10 cellular contexts compared by ENCODE assay signal in the genomic region with DNA sequence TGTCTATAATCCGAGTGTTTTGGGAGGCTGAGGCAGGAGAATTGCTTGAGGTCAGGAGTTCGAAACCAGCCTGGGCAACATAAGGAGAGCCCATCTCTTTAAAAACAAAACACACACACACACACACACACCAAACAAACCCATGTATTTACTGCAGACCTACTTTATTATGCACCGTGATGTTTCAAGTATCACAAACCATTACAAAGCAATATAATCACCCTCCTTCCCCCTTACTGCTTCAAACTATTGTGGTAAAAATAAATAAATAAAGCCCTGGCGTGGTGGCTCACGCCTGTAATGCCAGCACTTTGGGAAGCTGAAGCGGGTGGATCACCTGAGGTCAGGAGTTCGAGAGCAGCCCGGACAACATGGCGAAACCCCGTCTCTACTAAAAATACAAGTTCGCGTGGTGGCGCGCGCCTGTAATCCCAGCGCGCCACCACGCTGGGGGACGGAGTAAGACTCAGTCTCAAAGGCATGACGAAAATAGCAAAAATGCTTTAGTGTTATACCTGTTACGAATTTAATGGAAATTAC. TPM values are rescaled to one million over a fixed set of nuclear protein-coding genes. Genes with fewer than 3 reads are reported as not detected.
A peak's percentile ranks its signal among the peaks of the same experiment; 100 is the strongest.
DNase-seq lines count a peak whose midpoint lies in the region; FAIRE-seq and TF ChIP-seq lines count a peak whose summit lies in the region.
"Had no signal": no experiment of that assay in that cellular context is flagged by ENCODE, and none has a peak within 500 bp of the region (broad histone marks: within the 10 kb centered on the region; RNA-seq: fewer than 3 reads in every experiment).

No MANE protein-coding gene starts in this region.

- no peak for FAIRE-seq in kidney (lab: Jason Lieb, UNC)
- FAIRE-seq: G401.6, islet of Langerhans had no signal

- WGBS in testis, 2 donors = 49 to 64% methylated on average over 21 of the region's 21 CpGs

- H3K27ac ChIP-seq in kidney (ENCODE audit: low read depth in 2 of 2, low read length in 2 of 2) (no peak overlapping the region), testis (peak overlapping the region in 1 of 2 donors; percentile 91)

- H3K9me3 Mint-ChIP-seq in activated CD4-positive, alpha-beta T cell treated with anti-CD3 and anti-CD28 coated beads, Interleukin-2, amount 10 ng/mL, durations not matched to agents 7 days and 5 days = no peaks in the 10 kb centered on the region
- H3K9me3 Mint-ChIP-seq in activated T-helper 1 cell treated with anti-CD3 and anti-CD28 coated beads, Interleukin-12 subunit alpha, Interleukin-12 subunit beta, Interleukin-2, Interleukin-4 antibody, amounts not matched to agents 30 ng/mL and 10 ng/mL and 1 ng/mL, durations not matched to agents 14 hours and 24 hours and 36 hours = no peaks in the 10 kb centered on the region

- no peaks in the 10 kb centered on the region for H3K9me3 ChIP-seq in kidney (ENCODE audit: control insufficient read depth in 1 of 2, low read length in 2 of 2)
- no peaks in the 10 kb centered on the region for H3K9me3 ChIP-seq in testis

- CTCF ChIA-PET in activated CD4-positive, alpha-beta T cell treated with anti-CD3 and anti-CD28 coated beads, Interleukin-2, amount 10 ng/mL, durations not matched to agents 7 days and 5 days (lab: Charles Lee) = interaction anchor here (1.1 to 3.5 kb wide), 5 partner anchors 15 to 41 kb away, joined by 3 to 19 read pairs (median 4); no protein-coding TSS in a partner anchor

- H3K27me3 ChIP-seq in testis = no peaks in the 10 kb centered on the region

- peak overlapping the region; percentile 100 for H3K4me3 Mint-ChIP-seq in activated CD4-positive, alpha-beta T cell treated with anti-CD3 and anti-CD28 coated beads, Interleukin-2, amount 10 ng/mL, durations not matched to agents 7 days and 5 days
- H3K4me3 Mint-ChIP-seq in activated T-helper 1 cell treated with anti-CD3 and anti-CD28 coated beads, Interleukin-12 subunit alpha, Interleukin-12 subunit beta, Interleukin-2, Interleukin-4 antibody, amounts not matched to agents 30 ng/mL and 10 ng/mL and 1 ng/mL, durations not matched to agents 14 hours and 24 hours and 36 hours = peak overlapping the region; percentile 100

- H3K27me3 Mint-ChIP-seq in activated CD4-positive, alpha-beta T cell treated with anti-CD3 and anti-CD28 coated beads, Interleukin-2, amount 10 ng/mL, durations not matched to agents 7 days and 5 days = peaks cover under 1% of the 10 kb centered on the region
- H3K27me3 Mint-ChIP-seq in activated T-helper 1 cell treated with anti-CD3 and anti-CD28 coated beads, Interleukin-12 subunit alpha, Interleukin-12 subunit beta, Interleukin-2, Interleukin-4 antibody, amounts not matched to agents 30 ng/mL and 10 ng/mL and 1 ng/mL, durations not matched to agents 14 hours and 24 hours and 36 hours (ENCODE audit: insufficient read depth) = no peaks in the 10 kb centered on the region

- H3K36me3 Mint-ChIP-seq in activated CD4-positive, alpha-beta T cell treated with anti-CD3 and anti-CD28 coated beads, Interleukin-2, amount 10 ng/mL, durations not matched to agents 7 days and 5 days (ENCODE audit: low read depth) = peaks cover 25% of the 10 kb centered on the region
- H3K36me3 Mint-ChIP-seq in activated T-helper 1 cell treated with anti-CD3 and anti-CD28 coated beads, Interleukin-12 subunit alpha, Interleukin-12 subunit beta, Interleukin-2, Interleukin-4 antibody, amounts not matched to agents 30 ng/mL and 10 ng/mL and 1 ng/mL, durations not matched to agents 14 hours and 24 hours and 36 hours (ENCODE audit: low read depth) = peaks cover 15% of the 10 kb centered on the region

- TF ChIP-seq POLR2A in testis (IDR thresholded peaks at IDR 0.05) = no peak

- H3K36me3 ChIP-seq in kidney (ENCODE audit: control insufficient read depth in 1 of 2, insufficient read depth in 2 of 2, low read length in 2 of 2) (no peaks in the 10 kb centered on the region), testis (ENCODE audit: low read depth, missing control alignments) (no peaks in the 10 kb centered on the region)

- intact Hi-C loops in activated T-helper 1 cell treated with anti-CD3 and anti-CD28 coated beads, Interleukin-12 subunit alpha, Interleukin-12 subunit beta, Interleukin-2, Interleukin-4 antibody, amounts not matched to agents 30 ng/mL and 10 ng/mL and 1 ng/mL, durations not matched to agents 14 hours and 24 hours and 36 hours (cut with micrococcal nuclease) = loop anchor here (10.0 kb wide), 1 partner anchor 240 kb away; the partner anchor contains the start of gene PPP2R5D
- intact Hi-C loops in kidney (cut with DNase I) (no loop called here), testis (cut with DNase I; ENCODE audit: low total_unique reads) (no loop called here)

- H3K4me3 ChIP-seq in kidney (ENCODE audit: low read length in 2 of 2) (peak overlapping the region; percentile 98 to 99), testis (peak overlapping the region; percentile 98 to 99)

- peak overlapping the region; percentile 65 to 97 for H3K9ac ChIP-seq in kidney (ENCODE audit: low read length in 2 of 2)

- peak overlapping the region; percentile 100 for H3K27ac Mint-ChIP-seq in activated CD4-positive, alpha-beta T cell treated with anti-CD3 and anti-CD28 coated beads, Interleukin-2, amount 10 ng/mL, durations not matched to agents 7 days and 5 days
- no peak overlapping the region for H3K27ac Mint-ChIP-seq in activated T-helper 1 cell treated with anti-CD3 and anti-CD28 coated beads, Interleukin-12 subunit alpha, Interleukin-12 subunit beta, Interleukin-2, Interleukin-4 antibody, amounts not matched to agents 30 ng/mL and 10 ng/mL and 1 ng/mL, durations not matched to agents 14 hours and 24 hours and 36 hours

- no peak for TF ChIP-seq CTCF in kidney (IDR thresholded peaks at IDR 0.05; ENCODE audit: borderline replicate concordance, extremely low read depth, insufficient read depth)
- no peak for TF ChIP-seq CTCF in testis (IDR thresholded peaks at IDR 0.05)

- DNase-seq in activated CD4-positive, alpha-beta T cell treated with anti-CD3 and anti-CD28 coated beads, Interleukin-2, amount 10 ng/mL, durations not matched to agents 7 days and 5 days = no peak
- DNase-seq in activated CD4-positive, alpha-beta T cell treated with anti-CD3 and anti-CD28 coated beads, Interleukin-2, amount 50 U/mL, for 4 hours = no peak
- DNase-seq in activated T-helper 1 cell treated with anti-CD3 and anti-CD28 coated beads, Interleukin-12 subunit alpha, Interleukin-12 subunit beta, Interleukin-2, Interleukin-4 antibody, amounts not matched to agents 30 ng/mL and 10 ng/mL and 1 ng/mL, durations not matched to agents 14 hours and 24 hours and 36 hours (ENCODE audit: low spot score) = no peak
- DNase-seq in kidney (no peak), testis (no peak), glomerular visceral epithelial cell (ENCODE audit: extremely low spot score) (no peak), SW 1271 (lab: John Stamatoyannopoulos, UW) (no peak), DMS53 treated with DMSO at 0.1 percent for 48 hours (lab: John Stamatoyannopoulos, UW; ENCODE audit: unreplicated experiment) (no peak)

- H3K4me1 ChIP-seq in kidney (ENCODE audit: control insufficient read depth in 1 of 2, insufficient read depth in 1 of 2, low read depth in 1 of 2, low read length in 2 of 2) (peaks cover 0 to 6% of the 10 kb centered on the region in 2 donors), testis (peaks cover 23% of the 10 kb centered on the region)

- POLR2A ChIA-PET in activated CD4-positive, alpha-beta T cell treated with anti-CD3 and anti-CD28 coated beads, Interleukin-2, amount 10 ng/mL, durations not matched to agents 7 days and 5 days (lab: Charles Lee) = interaction anchor here (1.3 kb wide), 1 partner anchor 27 kb away, joined by 3 read pairs; no protein-coding TSS in a partner anchor

- H3K4me1 Mint-ChIP-seq in activated CD4-positive, alpha-beta T cell treated with anti-CD3 and anti-CD28 coated beads, Interleukin-2, amount 10 ng/mL, durations not matched to agents 7 days and 5 days = peaks cover 36% of the 10 kb centered on the region
- peaks cover 32% of the 10 kb centered on the region for H3K4me1 Mint-ChIP-seq in activated T-helper 1 cell treated with anti-CD3 and anti-CD28 coated beads, Interleukin-12 subunit alpha, Interleukin-12 subunit beta, Interleukin-2, Interleukin-4 antibody, amounts not matched to agents 30 ng/mL and 10 ng/mL and 1 ng/mL, durations not matched to agents 14 hours and 24 hours and 36 hours (ENCODE audit: low read depth)

RNA-seq across cellular contexts. Expression of gene TBCC, which starts 1.5 kb away (rescaled TPM):
- 10 to 100 TPM; 37.1 to 38.6 TPM for total RNA-seq in activated CD4-positive, alpha-beta T cell treated with anti-CD3 and anti-CD28 coated beads, Interleukin-2, amount 10 ng/mL, durations not matched to agents 7 days and 5 days
- total RNA-seq in activated T-helper 1 cell treated with anti-CD3 and anti-CD28 coated beads, Interleukin-12 subunit alpha, Interleukin-12 subunit beta, Interleukin-2, Interleukin-4 antibody, amounts not matched to agents 30 ng/mL and 10 ng/mL and 1 ng/mL, durations not matched to agents 14 hours and 24 hours and 36 hours = 20.1 and 22.3 TPM in 2 replicates
- 21.2 TPM for total RNA-seq in kidney
- 17.6 TPM for polyA plus RNA-seq in kidney (ENCODE audit: insufficient read depth, low read depth, low replicate concordance)
- 10 to 100 TPM; 40.2 to 52.1 TPM for total RNA-seq in testis
- polyA plus RNA-seq in testis (ENCODE audit: insufficient read depth, low read depth, low replicate concordance) = 35.0 TPM

RNA-seq across cellular contexts. Expression of gene PRPH2, which starts 22.0 kb away (rescaled TPM):
- total RNA-seq in activated CD4-positive, alpha-beta T cell treated with anti-CD3 and anti-CD28 coated beads, Interleukin-2, amount 10 ng/mL, durations not matched to agents 7 days and 5 days = not detected
- not detected in 2 replicates for total RNA-seq in activated T-helper 1 cell treated with anti-CD3 and anti-CD28 coated beads, Interleukin-12 subunit alpha, Interleukin-12 subunit beta, Interleukin-2, Interleukin-4 antibody, amounts not matched to agents 30 ng/mL and 10 ng/mL and 1 ng/mL, durations not matched to agents 14 hours and 24 hours and 36 hours
- total RNA-seq in kidney = 1.6 TPM
- polyA plus RNA-seq in kidney (ENCODE audit: insufficient read depth, low read depth, low replicate concordance) = 0.75 TPM
- 1 to 10 TPM; 6.0 to 6.6 TPM for total RNA-seq in testis
- 5.4 TPM for polyA plus RNA-seq in testis (ENCODE audit: insufficient read depth, low read depth, low replicate concordance)

RNA-seq across cellular contexts. Expression of gene BICRAL, which starts 37.4 kb away (rescaled TPM):
- 10 to 100 TPM; 23.4 to 27.8 TPM for total RNA-seq in activated CD4-positive, alpha-beta T cell treated with anti-CD3 and anti-CD28 coated beads, Interleukin-2, amount 10 ng/mL, durations not matched to agents 7 days and 5 days
- 14.1 and 14.2 TPM in 2 replicates for total RNA-seq in activated T-helper 1 cell treated with anti-CD3 and anti-CD28 coated beads, Interleukin-12 subunit alpha, Interleukin-12 subunit beta, Interleukin-2, Interleukin-4 antibody, amounts not matched to agents 30 ng/mL and 10 ng/mL and 1 ng/mL, durations not matched to agents 14 hours and 24 hours and 36 hours
- total RNA-seq in kidney (20.9 TPM), testis (10 to 100 TPM; 20.4 to 21.1 TPM)
- polyA plus RNA-seq in kidney (ENCODE audit: insufficient read depth, low read depth, low replicate concordance) (2.7 TPM), testis (ENCODE audit: insufficient read depth, low read depth, low replicate concordance) (12.5 TPM)
